Comparison of ENCODE assay signal across 8 cellular contexts in the genomic region with DNA sequence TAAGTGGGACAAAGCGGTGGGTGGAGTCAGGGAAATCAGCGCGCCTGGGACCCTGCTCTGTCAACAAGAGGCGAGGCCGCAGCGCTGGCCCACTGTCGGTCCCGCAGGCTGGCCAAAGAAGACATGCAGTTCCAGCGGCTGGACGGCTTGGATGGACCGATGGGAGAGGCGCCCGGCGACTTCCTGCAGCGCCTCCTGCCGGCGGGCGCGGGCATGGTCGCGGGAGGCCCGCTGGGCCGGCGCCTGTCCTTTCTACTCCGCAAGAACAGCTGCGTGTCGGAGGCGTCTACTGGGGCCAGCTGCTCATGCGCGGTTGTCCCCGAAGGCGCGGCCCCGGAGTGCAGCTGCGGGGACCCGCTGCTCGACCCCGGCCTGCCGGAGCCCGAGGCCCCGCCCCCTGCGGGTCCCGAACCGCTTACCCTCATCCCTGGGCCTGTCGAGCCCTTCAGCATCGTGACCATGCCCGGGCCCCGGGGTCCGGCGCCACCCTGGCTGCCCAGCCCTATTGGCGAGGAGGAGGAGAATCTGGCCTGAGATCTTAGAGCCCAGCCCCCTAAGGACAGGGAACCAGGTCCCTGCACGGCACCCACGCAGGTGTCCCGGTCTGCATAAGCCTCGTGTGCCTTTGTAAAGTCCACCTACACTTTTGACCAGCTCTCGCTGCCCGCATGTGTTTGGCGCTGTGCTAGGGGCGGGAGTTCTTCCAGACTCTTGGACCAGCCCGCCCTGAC. TPM values are rescaled to one million over a fixed set of nuclear protein-coding genes. Genes with fewer than 3 reads are reported as not detected.
A peak's percentile ranks its signal among the peaks of the same experiment; 100 is the strongest.
DNase-seq lines count a peak whose midpoint lies in the region; ATAC-seq and TF ChIP-seq lines count a peak whose summit lies in the region.

No MANE protein-coding gene starts in this region.

- H3K27ac ChIP-seq in SU-DHL-6 (ENCODE audit: low read depth, low read length), result no peak overlapping the region

- H4K20me1 ChIP-seq in SU-DHL-6 (ENCODE audit: low read depth, low read length), result no peaks in the 10 kb centered on the region

- no peak overlapping the region for H3K27ac Mint-ChIP-seq in progenitor cell of endocrine pancreas

- peaks cover 13% of the 10 kb centered on the region for H3K27me3 ChIP-seq in MG63
- no peaks in the 10 kb centered on the region for H3K27me3 ChIP-seq in SU-DHL-6 (ENCODE audit: low read length)
- H3K27me3 ChIP-seq in adipocyte (replicated peaks; ENCODE audit: control insufficient read depth, insufficient read depth, low read length), result peaks cover 4% of the 10 kb centered on the region

- TF ChIP-seq CTCF in SU-DHL-6 (IDR thresholded peaks at IDR 0.05; ENCODE audit: insufficient read depth, low read length, poor library complexity, severe bottlenecking), result peak; percentile 87
- peak; percentile 99 for TF ChIP-seq CTCF in progenitor cell of endocrine pancreas (IDR thresholded peaks at IDR 0.05; ENCODE audit: unreplicated experiment)

- H3K4me3 Mint-ChIP-seq in progenitor cell of endocrine pancreas (ENCODE audit: low read depth), result peak overlapping the region; percentile 35

- no peaks in the 10 kb centered on the region for H3F3A ChIP-seq in SU-DHL-6 (ENCODE audit: insufficient read depth)

- peaks cover 10% of the 10 kb centered on the region for H3K27me3 Mint-ChIP-seq in progenitor cell of endocrine pancreas

- H3K36me3 ChIP-seq in MG63 (peaks cover 4% of the 10 kb centered on the region), SU-DHL-6 (ENCODE audit: low read length) (no peaks in the 10 kb centered on the region), adipocyte (ENCODE audit: control insufficient read depth, insufficient read depth, low read length, severe bottlenecking) (peaks cover 9% of the 10 kb centered on the region)

- no peaks in the 10 kb centered on the region for H3K9me3 Mint-ChIP-seq in progenitor cell of endocrine pancreas (ENCODE audit: low read depth)

- peak; percentile 76 for DNase-seq in DMS79 treated with DMSO at 0.1 percent for 48 hours (lab: John Stamatoyannopoulos, UW)
- DNase-seq in MG63, result peak; percentile 71
- DNase-seq in adipocyte (ENCODE audit: low read depth), result peak; percentile 82
- DNase-seq in left cardiac atrium, result peak; percentile 79
- DNase-seq in progenitor cell of endocrine pancreas (ENCODE audit: low spot score, unreplicated experiment), result peak; percentile 72
- no peak for DNase-seq in T1000 (lab: John Stamatoyannopoulos, UW)
- DNase-seq in OCI-M2 (lab: John Stamatoyannopoulos, UW; ENCODE audit: unreplicated experiment), result no peak

- H3K4me1 ChIP-seq in adipocyte (ENCODE audit: control insufficient read depth, insufficient read depth, low read length), result peaks cover 3% of the 10 kb centered on the region

- peak overlapping the region; percentile 29 for H3K4me2 ChIP-seq in SU-DHL-6 (ENCODE audit: low read depth, low read length, poor library complexity, severe bottlenecking)

- intact Hi-C loops in left cardiac atrium (cut with DNase I), result no loop called here

- ATAC-seq in left cardiac atrium, result peak; percentile 87 to 89

- H3K4me3 ChIP-seq in MG63 (peak overlapping the region; percentile 14; the same call in 1 of the 2 replicates), SU-DHL-6 (ENCODE audit: insufficient read depth, low read length, poor library complexity, severe bottlenecking) (no peak overlapping the region), adipocyte (ENCODE audit: low read length) (peak overlapping the region; percentile 62)

- H3K36me3 Mint-ChIP-seq in progenitor cell of endocrine pancreas (ENCODE audit: insufficient read depth), result peaks cover 3% of the 10 kb centered on the region

- H3K9me2 ChIP-seq in SU-DHL-6 (replicated peaks; ENCODE audit: insufficient read depth, low read length), result no peaks in the 10 kb centered on the region

- H3K4me1 Mint-ChIP-seq in progenitor cell of endocrine pancreas (ENCODE audit: low read depth), result peaks cover 5% of the 10 kb centered on the region

- no peaks in the 10 kb centered on the region for H3K79me2 ChIP-seq in SU-DHL-6 (ENCODE audit: insufficient read depth, low read length)

- H3K9ac ChIP-seq in SU-DHL-6 (ENCODE audit: low read length) (no peak overlapping the region), adipocyte (ENCODE audit: low read length) (peak overlapping the region; percentile 56)

- H2AFZ ChIP-seq in SU-DHL-6 (ENCODE audit: low read depth, low read length, severe bottlenecking), result no peak overlapping the region

- H3K9me3 ChIP-seq in MG63, result no peaks in the 10 kb centered on the region
- H3K9me3 ChIP-seq in SU-DHL-6 (ENCODE audit: insufficient read depth, low read length), result no peaks in the 10 kb centered on the region
- no peaks in the 10 kb centered on the region for H3K9me3 ChIP-seq in adipocyte (ENCODE audit: control insufficient read depth, low read length)

RNA-seq across cellular contexts. Expression of gene BEST2, which starts 6.1 kb away (rescaled TPM):
- 0.30 TPM in 1 of 2 replicates, not detected in the other for total RNA-seq in MG63 (2014; rRNA removed; shearing (Covaris generic); ENCODE audit: low replicate concordance)
- not detected for total RNA-seq in left cardiac atrium
- total RNA-seq in progenitor cell of endocrine pancreas, result not detected in 2 replicates

RNA-seq across cellular contexts. Expression of gene HOOK2, which starts 17.6 kb away (rescaled TPM):
- total RNA-seq in MG63 (2014; rRNA removed; shearing (Covaris generic); ENCODE audit: low replicate concordance), result 23.1 and 48.2 TPM in 2 replicates
- 10 to 100 TPM; 16.8 to 28.8 TPM for total RNA-seq in left cardiac atrium
- 115 TPM in 2 replicates for total RNA-seq in progenitor cell of endocrine pancreas

RNA-seq across cellular contexts. Expression of gene GET3, which starts 20.4 kb away (rescaled TPM):
- 273 and 316 TPM in 2 replicates for total RNA-seq in MG63 (2014; rRNA removed; shearing (Covaris generic); ENCODE audit: low replicate concordance)
- total RNA-seq in left cardiac atrium (10 to 100 TPM; 51.2 to 52.5 TPM), progenitor cell of endocrine pancreas (59.8 and 66.0 TPM in 2 replicates)

RNA-seq across cellular contexts. Expression of gene TRIR, which starts 23.2 kb away (rescaled TPM):
- total RNA-seq in MG63 (2014; rRNA removed; shearing (Covaris generic); ENCODE audit: low replicate concordance), result 816 and 999 TPM in 2 replicates
- total RNA-seq in left cardiac atrium, result 100 to 1,000 TPM; 112 to 122 TPM
- 171 and 180 TPM in 2 replicates for total RNA-seq in progenitor cell of endocrine pancreas

RNA-seq across cellular contexts. Expression of gene JUNB, which starts 33.6 kb away (rescaled TPM):
- 82.5 and 125 TPM in 2 replicates for total RNA-seq in MG63 (2014; rRNA removed; shearing (Covaris generic); ENCODE audit: low replicate concordance)
- total RNA-seq in left cardiac atrium, result 100 to 1,000 TPM in 1 of 2 donors, 10 to 100 TPM in 1; 46.6 to 216 TPM
- total RNA-seq in progenitor cell of endocrine pancreas, result 5.7 and 6.0 TPM in 2 replicates

Comparison
In these comparisons a context has a peak if more than half of its experiments do, and no peak if none do; other contexts are left out.
1. DNase-seq: peak in DMS79 treated with DMSO at 0.1 percent for 48 hours (single experiment), MG63 (single experiment), adipocyte (single experiment), left cardiac atrium (single experiment) and progenitor cell of endocrine pancreas (single experiment); none in T1000 (single experiment) and OCI-M2 (single experiment).